ENCODE assay signal across 15 cellular contexts in the genomic region with DNA sequence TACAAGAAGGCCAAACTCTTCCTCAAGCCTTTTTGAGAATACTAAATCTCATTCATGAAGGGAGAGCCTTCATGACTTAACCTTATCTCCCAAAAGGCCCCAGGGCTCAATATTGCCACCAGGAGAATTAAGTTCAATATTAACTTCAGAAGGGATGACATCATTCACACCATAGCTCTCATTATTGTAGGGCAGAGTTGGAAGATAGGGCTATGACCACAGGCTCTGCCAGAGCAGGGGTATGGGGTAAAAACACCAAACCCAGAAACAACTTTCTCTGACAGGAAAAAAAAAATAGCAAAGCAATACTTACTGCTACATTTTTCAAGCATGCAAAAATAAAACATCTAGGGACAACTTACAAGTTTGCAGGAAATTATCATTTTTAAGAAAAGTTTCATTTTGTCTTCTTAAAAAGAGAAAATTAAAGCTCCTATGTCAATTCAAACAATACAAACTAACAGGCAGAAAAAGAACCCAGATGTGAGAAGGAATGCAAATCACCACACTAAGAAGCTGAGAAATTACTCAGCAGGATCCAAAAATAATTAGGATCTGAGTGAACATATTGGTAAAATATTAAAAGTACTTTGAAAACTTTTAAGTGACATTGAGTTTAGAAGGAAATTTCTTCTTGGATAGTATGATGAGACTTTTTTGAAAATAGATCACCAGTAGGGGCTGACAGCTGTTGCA.
DNase-seq lines count a peak whose midpoint lies in the region; ATAC-seq and TF ChIP-seq lines count a peak whose summit lies in the region.
"Had no signal": no experiment of that assay in that cellular context is flagged by ENCODE, and none has a peak within 500 bp of the region (broad histone marks: within the 10 kb centered on the region; RNA-seq: fewer than 3 reads in every experiment).

No MANE protein-coding gene starts in this region.

- no peaks in the 10 kb centered on the region for H3K79me1 ChIP-seq in mesendoderm (ENCODE audit: low read length)

- no peak overlapping the region for H3K23ac ChIP-seq in mesendoderm (ENCODE audit: low read length)

- no peak overlapping the region for H3K56ac ChIP-seq in mesendoderm (ENCODE audit: low read length)

- H4K20me1 ChIP-seq in OCI-LY3 (ENCODE audit: insufficient read depth, low read length) = no peaks in the 10 kb centered on the region
- H4K20me1 ChIP-seq: BLaER1 treated with 17β-estradiol and CSF1 and Interleukin-3, amounts not matched to agents 10 nM and 100 nM had no signal

- H3K9ac ChIP-seq in OCI-LY3 (ENCODE audit: low read length) = no peak overlapping the region
- H3K9ac ChIP-seq in mesendoderm (ENCODE audit: low read length) = no peak overlapping the region
- H3K9ac ChIP-seq: BLaER1 treated with 17β-estradiol and CSF1 and Interleukin-3, amounts not matched to agents 10 nM and 100 nM had no signal

- intact Hi-C loops in stomach (cut with DNase I; ENCODE audit: low total_unique reads) = no loop called here

- no peak overlapping the region for H2BK120ac ChIP-seq in mesendoderm (ENCODE audit: low read depth, low read length)

- H3K36me3 ChIP-seq in OCI-LY3 (replicated peaks; ENCODE audit: low read depth, low read length) = no peaks in the 10 kb centered on the region
- no peaks in the 10 kb centered on the region for H3K36me3 ChIP-seq in mesendoderm (ENCODE audit: control insufficient read depth, insufficient read depth, low read length)
- no peaks in the 10 kb centered on the region for H3K36me3 ChIP-seq in stomach
- H3K36me3 ChIP-seq: BLaER1 treated with 17β-estradiol and CSF1 and Interleukin-3, amounts not matched to agents 10 nM and 100 nM had no signal

- ATAC-seq in GM18508 (IDR thresholded peaks at IDR 0.05; ENCODE audit: insufficient read depth, unreplicated experiment) = peak; percentile 72
- ATAC-seq in HG02678 (IDR thresholded peaks at IDR 0.05; ENCODE audit: unreplicated experiment) = peak; percentile 68
- no peak for ATAC-seq in esophagus mucosa
- ATAC-seq: K562 had no signal

- H3K27me3 ChIP-seq in OCI-LY3 (ENCODE audit: low read depth, low read length) (no peaks in the 10 kb centered on the region), mesendoderm (ENCODE audit: insufficient read depth, low read length, poor library complexity) (no peaks in the 10 kb centered on the region), stomach (no peaks in the 10 kb centered on the region)
- H3K27me3 ChIP-seq: BLaER1 treated with 17β-estradiol and CSF1 and Interleukin-3, amounts not matched to agents 10 nM and 100 nM had no signal

- no peak overlapping the region for H2BK5ac ChIP-seq in mesendoderm (ENCODE audit: low read length)

- no peak overlapping the region for H3K4ac ChIP-seq in mesendoderm (ENCODE audit: low read depth, low read length)

- no peak for TF ChIP-seq POLR2A in stomach (IDR thresholded peaks at IDR 0.05)

- H2BK15ac ChIP-seq in mesendoderm (replicated peaks; ENCODE audit: low read depth) = no peak overlapping the region

- TF ChIP-seq EP300 in stomach (IDR thresholded peaks at IDR 0.05) = no peak

- H3K27ac ChIP-seq in OCI-LY3 (ENCODE audit: low read length) (peak overlapping the region; percentile 68), mesendoderm (ENCODE audit: low read depth, low read length) (no peak overlapping the region), stomach (no peak overlapping the region)
- H3K27ac ChIP-seq: BLaER1 treated with 17β-estradiol and CSF1 and Interleukin-3, amounts not matched to agents 10 nM and 100 nM; HL-60 had no signal

- H3K4me3 ChIP-seq in OCI-LY3 (ENCODE audit: low read length) (no peak overlapping the region), mesendoderm (ENCODE audit: low read length) (no peak overlapping the region), stomach (no peak overlapping the region)
- H3K4me3 ChIP-seq: BLaER1 treated with 17β-estradiol and CSF1 and Interleukin-3, amounts not matched to agents 10 nM and 100 nM; K562 had no signal

- H2AK5ac ChIP-seq in mesendoderm (ENCODE audit: low read length) = no peak overlapping the region

- DNase-seq in mesendoderm (peak; percentile 14), stomach (no peak)
- DNase-seq in activated T-cell treated with anti-CD3 and anti-CD28 coated beads, Interleukin-2, amount 50 U/mL, for 48 hours = no peak
- DNase-seq: ACHN; CD4-positive, CD25-positive, alpha-beta regulatory T cell; HCEC 1CT; HFFc6; Karpas-422 had no signal

- peak overlapping the region; percentile 25 for H3K4me2 ChIP-seq in OCI-LY3 (ENCODE audit: low read length)
- H3K4me2 ChIP-seq in mesendoderm (ENCODE audit: low read length) = no peak overlapping the region
- H3K4me2 ChIP-seq: BLaER1 treated with 17β-estradiol and CSF1 and Interleukin-3, amounts not matched to agents 10 nM and 100 nM had no signal

- TF ChIP-seq CTCF in OCI-LY3 (IDR thresholded peaks at IDR 0.05; ENCODE audit: low read depth, low read length) (no peak), stomach (IDR thresholded peaks at IDR 0.05) (no peak)

- no peaks in the 10 kb centered on the region for H3K9me3 ChIP-seq in OCI-LY3 (ENCODE audit: insufficient read depth, low read length)
- peaks cover 0 to 19% (median 0%) of the 10 kb centered on the region in 4 donors for H3K9me3 ChIP-seq in stomach
- H3K9me3 ChIP-seq: BLaER1 treated with 17β-estradiol and CSF1 and Interleukin-3, amounts not matched to agents 10 nM and 100 nM had no signal

- no peak overlapping the region for H4K5ac ChIP-seq in mesendoderm (ENCODE audit: low read length)

- H3K4me1 ChIP-seq in OCI-LY3 (ENCODE audit: low read length) = peaks cover 17% of the 10 kb centered on the region
- no peaks in the 10 kb centered on the region for H3K4me1 ChIP-seq in mesendoderm (ENCODE audit: control insufficient read depth, low read depth, low read length)
- no peaks in the 10 kb centered on the region for H3K4me1 ChIP-seq in stomach
- H3K4me1 ChIP-seq: BLaER1 treated with 17β-estradiol and CSF1 and Interleukin-3, amounts not matched to agents 10 nM and 100 nM had no signal

- H3K79me2 ChIP-seq in OCI-LY3 (ENCODE audit: low read length) = no peaks in the 10 kb centered on the region
- no peaks in the 10 kb centered on the region for H3K79me2 ChIP-seq in mesendoderm (ENCODE audit: control insufficient read depth, insufficient read depth, low read length)

- no peak overlapping the region for H3K18ac ChIP-seq in mesendoderm (ENCODE audit: low read length)

- H4K8ac ChIP-seq in mesendoderm (ENCODE audit: low read depth, low read length) = no peak overlapping the region

- H2AFZ ChIP-seq in OCI-LY3 (ENCODE audit: low read depth, low read length) = no peak overlapping the region
